ENCODE assay signal across 26 cellular contexts in genomic region chr7:29247232-29247961, GRCh38. TPM values are rescaled to one million over a fixed set of nuclear protein-coding genes. Genes with fewer than 3 reads are reported as not detected.
DNase-seq lines count a peak whose midpoint lies in the region; ATAC-seq, FAIRE-seq and TF ChIP-seq lines count a peak whose summit lies in the region.
"Had no signal": no experiment of that assay in that cellular context is flagged by ENCODE, and none has a peak within 500 bp of the region (broad histone marks: within the 10 kb centered on the region; RNA-seq: fewer than 3 reads in every experiment).

No MANE protein-coding gene starts in this region.

- no peaks in the 10 kb centered on the region for H3K9me3 Mint-ChIP-seq in glutamatergic neuron (ENCODE audit: unreplicated experiment)
- H3K9me3 Mint-ChIP-seq: activated T-cell treated with anti-CD3 and anti-CD28 coated beads, Interleukin-2, amount 50 U/mL, for 24 hours; brain; IgD-negative memory B cell; nephron had no signal

- FAIRE-seq in GM12892 (lab: Jason Lieb, UNC) = no peak
- FAIRE-seq: endothelial cell of umbilical vein, GM12878 had no signal

- H4K20me1 ChIP-seq in BLaER1 treated with 17β-estradiol and CSF1 and Interleukin-3, amounts not matched to agents 10 nM and 100 nM = no peaks in the 10 kb centered on the region; a peak in 1 of 22 replicates
- no peaks in the 10 kb centered on the region for H4K20me1 ChIP-seq in Karpas-422 (ENCODE audit: insufficient read depth, low read depth, low read length)

- H3K27ac ChIP-seq in BLaER1 treated with 17β-estradiol and CSF1 and Interleukin-3, amounts not matched to agents 10 nM and 100 nM = 0 out of 22 replicates have a peak overlapping the region, but pooled peaks of 1 of the 11 experiments have one; percentile 5
- H3K27ac ChIP-seq in Karpas-422 (ENCODE audit: low read length) = no peak overlapping the region
- H3K27ac ChIP-seq in spleen = peak overlapping the region in 7 of 8 donors; percentile 30 to 79 (median 70)
- H3K27ac ChIP-seq: SK-N-MC had no signal

- no peak overlapping the region; the same call in 1 of the 2 replicates for H2AFZ ChIP-seq in Karpas-422 (ENCODE audit: low read length)

- H3K4me2 ChIP-seq in BLaER1 treated with 17β-estradiol and CSF1 and Interleukin-3, amounts not matched to agents 10 nM and 100 nM = peak overlapping the region in 6 of 11 experiments; percentile 14 to 53 (median 36); a peak in 9 of 22 replicates
- H3K4me2 ChIP-seq in Karpas-422 (ENCODE audit: low read depth, low read length, poor library complexity, severe bottlenecking) = no peak overlapping the region

- no peaks in the 10 kb centered on the region for H3K9me2 ChIP-seq in Karpas-422 (replicated peaks; ENCODE audit: insufficient read depth, low read length)

- H3K4me1 ChIP-seq in BLaER1 treated with 17β-estradiol and CSF1 and Interleukin-3, amounts not matched to agents 10 nM and 100 nM = peaks cover 15 to 45% (median 36%) of the 10 kb centered on the region in 10 experiments; a peak in 19 of 20 replicates
- peaks cover 48% of the 10 kb centered on the region for H3K4me1 ChIP-seq in Karpas-422 (ENCODE audit: low read length)
- peaks cover 3 to 70% (median 27%) of the 10 kb centered on the region in 6 donors for H3K4me1 ChIP-seq in spleen

- H3K9ac ChIP-seq in BLaER1 treated with 17β-estradiol and CSF1 and Interleukin-3, amounts not matched to agents 10 nM and 100 nM = no peak overlapping the region
- H3K9ac ChIP-seq in Karpas-422 (ENCODE audit: low read length) = peak overlapping the region; percentile 11; the same call in 1 of the 2 replicates

- no peak overlapping the region for H3K4me3 ChIP-seq in BLaER1 treated with 17β-estradiol and CSF1 and Interleukin-3, amounts not matched to agents 10 nM and 100 nM
- H3K4me3 ChIP-seq in Karpas-422 (ENCODE audit: low read length) = no peak overlapping the region
- no peak overlapping the region for H3K4me3 ChIP-seq in spleen
- H3K4me3 ChIP-seq: gastrocnemius medialis, GM12878, SK-N-MC, testis had no signal

- H3K79me2 ChIP-seq in Karpas-422 (ENCODE audit: low read length) = no peaks in the 10 kb centered on the region

- H3K27me3 ChIP-seq in BLaER1 treated with 17β-estradiol and CSF1 and Interleukin-3, amounts not matched to agents 10 nM and 100 nM = 0 out of 22 replicates have a peak, but pooled peaks cover 0 to 8% (median 0%) of the 10 kb centered on the region in 11 experiments
- no peaks in the 10 kb centered on the region for H3K27me3 ChIP-seq in Karpas-422 (ENCODE audit: low read length)
- H3K27me3 ChIP-seq in spleen (replicated peaks in 1 of 7) = no peaks in the 10 kb centered on the region
- H3K27me3 ChIP-seq: gastrocnemius medialis, testis had no signal

- 60 to 67% (median 63%) methylated on average over 6 of the region's 6 CpGs for WGBS in spleen, 5 donors

- no peak for DNase-seq in Karpas-422
- no peak for DNase-seq in glutamatergic neuron
- no peak for DNase-seq in spleen
- no peak for DNase-seq in GM12892 (ENCODE audit: insufficient read length)
- DNase-seq in NCI-H2171 (lab: John Stamatoyannopoulos, UW) = no peak
- DNase-seq: activated CD4-positive, CD25-positive, alpha-beta regulatory T cell; activated gamma-delta T cell; activated naive CD8-positive, alpha-beta T cell treated with anti-CD3 and anti-CD28 coated beads, Interleukin-2, amount 50 U/mL, for 24 hours; activated T-cell treated with anti-CD3 and anti-CD28 coated beads, Interleukin-2, amount 50 U/mL, for 24 hours; gastrocnemius medialis; H7; kidney glomerular epithelial cell; NCI-H1105 treated with DMSO at 0.1 percent for 48 hours; NCI-H187 treated with DMSO at 0.1 percent for 48 hours; NCI-H524 treated with DMSO at 0.1 percent for 48 hours; stimulated activated naive CD4-positive, alpha-beta T cell; testis had no signal

- no peak for TF ChIP-seq CTCF in glutamatergic neuron (IDR thresholded peaks at IDR 0.05; ENCODE audit: partially characterized antibody, unreplicated experiment)
- TF ChIP-seq CTCF in spleen (IDR thresholded peaks at IDR 0.05 in 8 of 11, conservative IDR thresholded peaks at IDR 0.05 in 3 of 11) = no peak

- intact Hi-C loops in spleen (cut with DNase I; ENCODE audit: low total_unique reads) = no loop called here

- no peaks in the 10 kb centered on the region for H3K36me3 Mint-ChIP-seq in glutamatergic neuron (ENCODE audit: unreplicated experiment)
- H3K36me3 Mint-ChIP-seq: brain, IgD-negative memory B cell had no signal

- no peaks in the 10 kb centered on the region for H3K36me3 ChIP-seq in BLaER1 treated with 17β-estradiol and CSF1 and Interleukin-3, amounts not matched to agents 10 nM and 100 nM
- H3K36me3 ChIP-seq in Karpas-422 (ENCODE audit: insufficient read depth, low read length) (no peaks in the 10 kb centered on the region), spleen (no peaks in the 10 kb centered on the region)
- H3K36me3 ChIP-seq: gastrocnemius medialis had no signal

- no peaks in the 10 kb centered on the region for H3K27me3 Mint-ChIP-seq in glutamatergic neuron (ENCODE audit: unreplicated experiment)
- H3K27me3 Mint-ChIP-seq: activated naive CD8-positive, alpha-beta T cell treated with anti-CD3 and anti-CD28 coated beads, Interleukin-2, amount 50 U/mL, for 24 hours; brain had no signal

- TF ChIP-seq POLR2A in spleen (IDR thresholded peaks at IDR 0.05) = no peak
- no peak for TF ChIP-seq POLR2A in GM12892 (IDR thresholded peaks at IDR 0.05; ENCODE audit: low read depth, low read length)

- no peaks in the 10 kb centered on the region for H3K9me3 ChIP-seq in BLaER1 treated with 17β-estradiol and CSF1 and Interleukin-3, amounts not matched to agents 10 nM and 100 nM (replicated peaks in 1 of 11)
- H3K9me3 ChIP-seq in Karpas-422 (ENCODE audit: low read length) (no peaks in the 10 kb centered on the region), spleen (no peaks in the 10 kb centered on the region)
- H3K9me3 ChIP-seq: gastrocnemius medialis, testis had no signal

- no peak for ATAC-seq in HG03565 (IDR thresholded peaks at IDR 0.05; ENCODE audit: unreplicated experiment)
- ATAC-seq: activated naive CD8-positive, alpha-beta T cell treated with anti-CD3 and anti-CD28 coated beads, Interleukin-2, amount 50 U/mL, for 24 hours; gastrocnemius medialis; GM12878 had no signal

- no peak overlapping the region for H3K4me3 Mint-ChIP-seq in glutamatergic neuron (ENCODE audit: unreplicated experiment)
- H3K4me3 Mint-ChIP-seq: activated naive CD8-positive, alpha-beta T cell treated with anti-CD3 and anti-CD28 coated beads, Interleukin-2, amount 50 U/mL, for 24 hours; activated T-cell treated with anti-CD3 and anti-CD28 coated beads, Interleukin-2, amount 50 U/mL, for 24 hours; brain; nephron had no signal

- peak overlapping the region; percentile 13 for H3K27ac Mint-ChIP-seq in glutamatergic neuron (ENCODE audit: unreplicated experiment)
- H3K27ac Mint-ChIP-seq: activated naive CD8-positive, alpha-beta T cell treated with anti-CD3 and anti-CD28 coated beads, Interleukin-2, amount 50 U/mL, for 24 hours; activated T-cell treated with anti-CD3 and anti-CD28 coated beads, Interleukin-2, amount 50 U/mL, for 24 hours; nephron had no signal

- peaks cover 21% of the 10 kb centered on the region for H3K4me1 Mint-ChIP-seq in glutamatergic neuron (ENCODE audit: low read depth, unreplicated experiment)
- H3K4me1 Mint-ChIP-seq: nephron had no signal

RNA-seq across cellular contexts. Expression of gene CHN2, which starts 52.8 kb away (rescaled TPM):
- total RNA-seq in Karpas-422 (2014; rRNA removed; shearing (Covaris generic); ENCODE audit: low replicate concordance) = 3.3 and 9.1 TPM in 2 replicates
- total RNA-seq in glutamatergic neuron (ENCODE audit: unreplicated experiment) = 63.2 TPM
- 10 to 100 TPM; 20.0 to 52.0 (median 35.3) TPM for total RNA-seq in spleen
- 1 to 10 TPM; 4.2 to 8.2 (median 4.6) TPM for polyA plus RNA-seq in spleen
- not detected for polyA plus RNA-seq in GM12892 (2012; ENCODE audit: missing spikeins)
- total RNA-seq: M059J had no signal
